Comparison of ENCODE assay signal across 4 cellular contexts in genomic region chr19:22498831-22499430, GRCh38.
DNase-seq lines count a peak whose midpoint lies in the region; TF ChIP-seq lines count a peak whose summit lies in the region.
"Not testable (repeated sequence)": the region's sequence is repeated elsewhere in the genome, so short reads cannot be mapped to it uniquely, and the experiment has no call there.

No MANE protein-coding gene starts in this region.

- H3K27me3 ChIP-seq in right atrium auricular region: not testable (repeated sequence)

- H3K4me1 ChIP-seq in right atrium auricular region: not testable (repeated sequence)

- H3K9me3 Mint-ChIP-seq in osteocyte (ENCODE audit: unreplicated experiment) (peaks cover 40% of the 10 kb centered on the region), type B pancreatic cell (peaks cover 15% of the 10 kb centered on the region)

- not testable (repeated sequence) for H3K27ac Mint-ChIP-seq in osteocyte (ENCODE audit: unreplicated experiment); type B pancreatic cell

- TF ChIP-seq CTCF in coronary artery (IDR thresholded peaks at IDR 0.05); right atrium auricular region (IDR thresholded peaks at IDR 0.05); osteocyte (IDR thresholded peaks at IDR 0.05); type B pancreatic cell (conservative IDR thresholded peaks at IDR 0.05): not testable (repeated sequence)

- peaks cover 0 to 31% of the 10 kb centered on the region in 2 donors for H3K9me3 ChIP-seq in right atrium auricular region

- DNase-seq in coronary artery (ENCODE audit: low spot score): peak; percentile 11
- DNase-seq in right atrium auricular region (ENCODE audit: low spot score): peak; percentile 30
- DNase-seq in osteocyte (ENCODE audit: extremely low spot score, unreplicated experiment): peak; percentile 75
- DNase-seq in type B pancreatic cell (ENCODE audit: extremely low spot score, unreplicated experiment): peak; percentile 48

- not testable (repeated sequence) for H3K4me1 Mint-ChIP-seq in osteocyte (ENCODE audit: unreplicated experiment); type B pancreatic cell (ENCODE audit: unreplicated experiment)

- H3K4me3 ChIP-seq in coronary artery, right atrium auricular region: not testable (repeated sequence)

- H3K27ac ChIP-seq in coronary artery, right atrium auricular region: not testable (repeated sequence)

- not testable (repeated sequence) for H3K4me3 Mint-ChIP-seq in osteocyte (ENCODE audit: unreplicated experiment); type B pancreatic cell

- H3K36me3 ChIP-seq in right atrium auricular region: not testable (repeated sequence)

- H3K27me3 Mint-ChIP-seq in osteocyte (ENCODE audit: unreplicated experiment); type B pancreatic cell: not testable (repeated sequence)

- not testable (repeated sequence) for H3K36me3 Mint-ChIP-seq in osteocyte (ENCODE audit: unreplicated experiment); type B pancreatic cell

Comparison
In these comparisons a context has a peak if more than half of its experiments do, and no peak if none do; other contexts are left out.
1. DNase-seq: peak in every context shown above with its lines; median percentile 75 in osteocyte; 48 in type B pancreatic cell; 30 in right atrium auricular region; 11 in coronary artery.